In genomic region chr10:50550291-50550839, GRCh38 we compare ENCODE assay signal across 1 cellular context.
A peak's percentile ranks its signal among the peaks of the same experiment; 100 is the strongest.
TF ChIP-seq lines count a peak whose summit lies in the region.

No MANE protein-coding gene starts in this region.

TF ChIP-seq in K562, 482 proteins besides CTCF, POLR2A, EP300 and RAD21 (continued from another document and continues in another):
- TF ChIP-seq SMC3 (conservative IDR thresholded peaks at IDR 0.05; ENCODE audit: insufficient read depth, low read depth, low read length) = no peak
- peak; percentile 100 for TF ChIP-seq NCOR1 (IDR thresholded peaks at IDR 0.05)
- TF ChIP-seq, protein P1, sequence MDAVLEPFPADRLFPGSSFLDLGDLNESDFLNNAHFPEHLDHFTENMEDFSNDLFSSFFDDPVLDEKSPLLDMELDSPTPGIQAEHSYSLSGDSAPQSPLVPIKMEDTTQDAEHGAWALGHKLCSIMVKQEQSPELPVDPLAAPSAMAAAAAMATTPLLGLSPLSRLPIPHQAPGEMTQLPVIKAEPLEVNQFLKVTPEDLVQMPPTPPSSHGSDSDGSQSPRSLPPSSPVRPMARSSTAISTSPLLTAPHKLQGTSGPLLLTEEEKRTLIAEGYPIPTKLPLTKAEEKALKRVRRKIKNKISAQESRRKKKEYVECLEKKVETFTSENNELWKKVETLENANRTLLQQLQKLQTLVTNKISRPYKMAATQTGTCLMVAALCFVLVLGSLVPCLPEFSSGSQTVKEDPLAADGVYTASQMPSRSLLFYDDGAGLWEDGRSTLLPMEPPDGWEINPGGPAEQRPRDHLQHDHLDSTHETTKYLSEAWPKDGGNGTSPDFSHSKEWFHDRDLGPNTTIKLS (IDR thresholded peaks at IDR 0.05; ENCODE audit: borderline replicate concordance, low read depth) = peak; percentile 43; the same call in 1 of the 2 replicates
- no peak for TF ChIP-seq RFX5 (IDR thresholded peaks at IDR 0.05; ENCODE audit: low read depth, low read length)
- no peak for TF ChIP-seq KDM4B (IDR thresholded peaks at IDR 0.05; ENCODE audit: borderline replicate concordance in 2 of 2, low read depth in 1 of 2)
- no peak for TF ChIP-seq POU5F1 (IDR thresholded peaks at IDR 0.05; ENCODE audit: borderline replicate concordance, low read depth, low read length, partially characterized antibody)
- peak in 1 of 2 experiments; percentile 83; a peak in 2 of 4 replicates for TF ChIP-seq ZNF318 (IDR thresholded peaks at IDR 0.05; ENCODE audit: borderline replicate concordance in 1 of 2, low read depth in 1 of 2)
- peak; percentile 98 for TF ChIP-seq GATAD2A (IDR thresholded peaks at IDR 0.05)
- TF ChIP-seq HMBOX1 (IDR thresholded peaks at IDR 0.05) = peak; percentile 98
- TF ChIP-seq SNIP1 (IDR thresholded peaks at IDR 0.05; ENCODE audit: low read depth) = 0 out of 2 replicates have a peak, but pooled peaks have one; percentile 52
- TF ChIP-seq FOXJ3 (CRISPR knock-in tag; IDR thresholded peaks at IDR 0.05) = no peak
- peak; percentile 100 for TF ChIP-seq TAL1 (IDR thresholded peaks at IDR 0.05)
- TF ChIP-seq ZNF445 (CRISPR knock-in tag; IDR thresholded peaks at IDR 0.05; ENCODE audit: low read depth) = 0 out of 2 replicates have a peak, but pooled peaks have one; percentile 53
- TF ChIP-seq MCM7 (IDR thresholded peaks at IDR 0.05) = peak in 1 of 2 experiments; percentile 66; a peak in 1 of 4 replicates
- peak; percentile 98 for TF ChIP-seq RNF2 (IDR thresholded peaks at IDR 0.05)
- TF ChIP-seq ZNF143 (CRISPR knock-in tag; IDR thresholded peaks at IDR 0.05) = no peak
- peak; percentile 82; the same call in 1 of the 2 replicates for TF ChIP-seq MXI1 (IDR thresholded peaks at IDR 0.05; ENCODE audit: low read depth, low read length)
- TF ChIP-seq NFIC (IDR thresholded peaks at IDR 0.05) = peak; percentile 99
- TF ChIP-seq TBP (optimal IDR thresholded peaks at IDR 0.05; ENCODE audit: low read depth, low read length) = peak; percentile 40
- TF ChIP-seq SMARCB1 (IDR thresholded peaks at IDR 0.05; ENCODE audit: insufficient read length, low read depth) = peak; percentile 98
- TF ChIP-seq XRCC5 (IDR thresholded peaks at IDR 0.05; ENCODE audit: low read depth, low read length) = peak; percentile 84
- TF ChIP-seq LARP7 (IDR thresholded peaks at IDR 0.05) = peak; percentile 96
- TF ChIP-seq ZNF253 (CRISPR knock-in tag; conservative IDR thresholded peaks at IDR 0.05) = 0 out of 2 replicates have a peak, but pooled peaks have one; percentile 30
- TF ChIP-seq, protein P2, sequence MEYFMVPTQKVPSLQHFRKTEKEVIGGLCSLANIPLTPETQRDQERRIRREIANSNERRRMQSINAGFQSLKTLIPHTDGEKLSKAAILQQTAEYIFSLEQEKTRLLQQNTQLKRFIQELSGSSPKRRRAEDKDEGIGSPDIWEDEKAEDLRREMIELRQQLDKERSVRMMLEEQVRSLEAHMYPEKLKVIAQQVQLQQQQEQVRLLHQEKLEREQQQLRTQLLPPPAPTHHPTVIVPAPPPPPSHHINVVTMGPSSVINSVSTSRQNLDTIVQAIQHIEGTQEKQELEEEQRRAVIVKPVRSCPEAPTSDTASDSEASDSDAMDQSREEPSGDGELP (CRISPR knock-in tag; IDR thresholded peaks at IDR 0.05; ENCODE audit: borderline replicate concordance) = peak; percentile 66
- TF ChIP-seq MBD1 (CRISPR knock-in tag; IDR thresholded peaks at IDR 0.05) = no peak
- TF ChIP-seq, protein P3, sequence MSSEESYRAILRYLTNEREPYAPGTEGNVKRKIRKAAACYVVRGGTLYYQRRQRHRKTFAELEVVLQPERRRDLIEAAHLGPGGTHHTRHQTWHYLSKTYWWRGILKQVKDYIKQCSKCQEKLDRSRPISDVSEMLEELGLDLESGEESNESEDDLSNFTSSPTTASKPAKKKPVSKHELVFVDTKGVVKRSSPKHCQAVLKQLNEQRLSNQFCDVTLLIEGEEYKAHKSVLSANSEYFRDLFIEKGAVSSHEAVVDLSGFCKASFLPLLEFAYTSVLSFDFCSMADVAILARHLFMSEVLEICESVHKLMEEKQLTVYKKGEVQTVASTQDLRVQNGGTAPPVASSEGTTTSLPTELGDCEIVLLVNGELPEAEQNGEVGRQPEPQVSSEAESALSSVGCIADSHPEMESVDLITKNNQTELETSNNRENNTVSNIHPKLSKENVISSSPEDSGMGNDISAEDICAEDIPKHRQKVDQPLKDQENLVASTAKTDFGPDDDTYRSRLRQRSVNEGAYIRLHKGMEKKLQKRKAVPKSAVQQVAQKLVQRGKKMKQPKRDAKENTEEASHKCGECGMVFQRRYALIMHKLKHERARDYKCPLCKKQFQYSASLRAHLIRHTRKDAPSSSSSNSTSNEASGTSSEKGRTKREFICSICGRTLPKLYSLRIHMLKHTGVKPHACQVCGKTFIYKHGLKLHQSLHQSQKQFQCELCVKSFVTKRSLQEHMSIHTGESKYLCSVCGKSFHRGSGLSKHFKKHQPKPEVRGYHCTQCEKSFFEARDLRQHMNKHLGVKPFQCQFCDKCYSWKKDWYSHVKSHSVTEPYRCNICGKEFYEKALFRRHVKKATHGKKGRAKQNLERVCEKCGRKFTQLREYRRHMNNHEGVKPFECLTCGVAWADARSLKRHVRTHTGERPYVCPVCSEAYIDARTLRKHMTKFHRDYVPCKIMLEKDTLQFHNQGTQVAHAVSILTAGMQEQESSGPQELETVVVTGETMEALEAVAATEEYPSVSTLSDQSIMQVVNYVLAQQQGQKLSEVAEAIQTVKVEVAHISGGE (CRISPR knock-in tag; IDR thresholded peaks at IDR 0.05) = peak in 2 of 3 experiments; percentile 39 to 94; a peak in 3 of 6 replicates
- peak; percentile 82 for TF ChIP-seq ZNF24 (IDR thresholded peaks at IDR 0.05)
- TF ChIP-seq HEY1 (CRISPR knock-in tag; IDR thresholded peaks at IDR 0.05; ENCODE audit: borderline replicate concordance) = peak; percentile 76; the same call in 1 of the 2 replicates
- no peak for TF ChIP-seq TSC22D4 (tag; IDR thresholded peaks at IDR 0.05)
- TF ChIP-seq, protein P4, sequence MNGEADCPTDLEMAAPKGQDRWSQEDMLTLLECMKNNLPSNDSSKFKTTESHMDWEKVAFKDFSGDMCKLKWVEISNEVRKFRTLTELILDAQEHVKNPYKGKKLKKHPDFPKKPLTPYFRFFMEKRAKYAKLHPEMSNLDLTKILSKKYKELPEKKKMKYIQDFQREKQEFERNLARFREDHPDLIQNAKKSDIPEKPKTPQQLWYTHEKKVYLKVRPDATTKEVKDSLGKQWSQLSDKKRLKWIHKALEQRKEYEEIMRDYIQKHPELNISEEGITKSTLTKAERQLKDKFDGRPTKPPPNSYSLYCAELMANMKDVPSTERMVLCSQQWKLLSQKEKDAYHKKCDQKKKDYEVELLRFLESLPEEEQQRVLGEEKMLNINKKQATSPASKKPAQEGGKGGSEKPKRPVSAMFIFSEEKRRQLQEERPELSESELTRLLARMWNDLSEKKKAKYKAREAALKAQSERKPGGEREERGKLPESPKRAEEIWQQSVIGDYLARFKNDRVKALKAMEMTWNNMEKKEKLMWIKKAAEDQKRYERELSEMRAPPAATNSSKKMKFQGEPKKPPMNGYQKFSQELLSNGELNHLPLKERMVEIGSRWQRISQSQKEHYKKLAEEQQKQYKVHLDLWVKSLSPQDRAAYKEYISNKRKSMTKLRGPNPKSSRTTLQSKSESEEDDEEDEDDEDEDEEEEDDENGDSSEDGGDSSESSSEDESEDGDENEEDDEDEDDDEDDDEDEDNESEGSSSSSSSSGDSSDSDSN (IDR thresholded peaks at IDR 0.05; ENCODE audit: borderline replicate concordance in 1 of 2, low read depth in 2 of 2, low read length in 2 of 2) = peak; percentile 72 to 93; a peak in 3 of 4 replicates
- peak; percentile 66; the same call in 1 of the 2 replicates for TF ChIP-seq NCOA6 (IDR thresholded peaks at IDR 0.05)
- TF ChIP-seq NCOA4 (IDR thresholded peaks at IDR 0.05; ENCODE audit: partially characterized antibody) = peak; percentile 97
- TF ChIP-seq ZBTB2 (IDR thresholded peaks at IDR 0.05) = peak; percentile 92
- peak; percentile 78 for TF ChIP-seq MEIS2 (IDR thresholded peaks at IDR 0.05; ENCODE audit: partially characterized antibody)
- TF ChIP-seq MECOM (CRISPR knock-in tag; IDR thresholded peaks at IDR 0.05) = peak; percentile 74
- TF ChIP-seq SP2 (IDR thresholded peaks at IDR 0.05; ENCODE audit: extremely low read depth, low read depth, low read length, poor library complexity, severe bottlenecking) = no peak
